8 cellular contexts compared by ENCODE assay signal in genomic region chr3:63911901-63912767, GRCh38. TPM values are rescaled to one million over a fixed set of nuclear protein-coding genes. Genes with fewer than 3 reads are reported as not detected.
DNase-seq lines count a peak whose midpoint lies in the region; ATAC-seq and TF ChIP-seq lines count a peak whose summit lies in the region.

Gene SCAANT1, minus strand, starts transcription at chr3:63912383.

- TF ChIP-seq RAD21 in neural cell (conservative IDR thresholded peaks at IDR 0.05), result no peak

- no peaks in the 10 kb centered on the region for H3K9me2 ChIP-seq in neural cell (ENCODE audit: insufficient read depth, low read length)

- H3K4me3 Mint-ChIP-seq in stimulated activated naive CD8-positive, alpha-beta T cell treated with anti-CD3 and anti-CD28 coated beads, Interleukin-15, Interleukin-2, amounts not matched to agents 100 ng/mL and 50 ng/mL, for 24 hours, result peak within 1 kb of the TSS; percentile 93

- H3K4me1 Mint-ChIP-seq in stimulated activated naive CD8-positive, alpha-beta T cell treated with anti-CD3 and anti-CD28 coated beads, Interleukin-15, Interleukin-2, amounts not matched to agents 100 ng/mL and 50 ng/mL, for 24 hours (ENCODE audit: low read depth), result peaks cover 57% of the 10 kb centered on the region

- no peaks in the 10 kb centered on the region for H3K9me3 Mint-ChIP-seq in stimulated activated naive CD8-positive, alpha-beta T cell treated with anti-CD3 and anti-CD28 coated beads, Interleukin-15, Interleukin-2, amounts not matched to agents 100 ng/mL and 50 ng/mL, for 24 hours

- ATAC-seq in GM21526 (IDR thresholded peaks at IDR 0.05; ENCODE audit: low FRiP score, unreplicated experiment), result peak; percentile 75

- peak within 1 kb of the TSS; percentile 24 for H3K27ac ChIP-seq in neural cell (ENCODE audit: low read length)

- no peaks in the 10 kb centered on the region for H3K9me3 ChIP-seq in neural cell (ENCODE audit: low read length)

- peak within 1 kb of the TSS; percentile 73 for H3K9ac ChIP-seq in neural cell (ENCODE audit: low read length)

- H3K27me3 Mint-ChIP-seq in stimulated activated naive CD8-positive, alpha-beta T cell treated with anti-CD3 and anti-CD28 coated beads, Interleukin-15, Interleukin-2, amounts not matched to agents 100 ng/mL and 50 ng/mL, for 24 hours, result no peaks in the 10 kb centered on the region

- TF ChIP-seq POLR2A in Raji (IDR thresholded peaks at IDR 0.05; ENCODE audit: insufficient read depth, low read depth, low read length), result peak; percentile 6

- H4K20me1 ChIP-seq in neural cell (ENCODE audit: insufficient read depth), result no peaks in the 10 kb centered on the region

- no peaks in the 10 kb centered on the region for H3K36me3 ChIP-seq in neural cell (ENCODE audit: insufficient read depth, low read length)

- H3K36me3 Mint-ChIP-seq in stimulated activated naive CD8-positive, alpha-beta T cell treated with anti-CD3 and anti-CD28 coated beads, Interleukin-15, Interleukin-2, amounts not matched to agents 100 ng/mL and 50 ng/mL, for 24 hours (ENCODE audit: low read depth), result peaks cover 28% of the 10 kb centered on the region

- peak within 1 kb of the TSS; percentile 99 for H3K27ac Mint-ChIP-seq in stimulated activated naive CD8-positive, alpha-beta T cell treated with anti-CD3 and anti-CD28 coated beads, Interleukin-15, Interleukin-2, amounts not matched to agents 100 ng/mL and 50 ng/mL, for 24 hours

- H3K4me2 ChIP-seq in neural cell (ENCODE audit: low read length), result peak within 1 kb of the TSS; percentile 70

- DNase-seq in DMS53 treated with DMSO at 0.1 percent for 48 hours (lab: John Stamatoyannopoulos, UW; ENCODE audit: unreplicated experiment), result peak; percentile 15
- peak; percentile 53 for DNase-seq in HuH-7 (ENCODE audit: low spot score)
- DNase-seq in activated effector memory CD4-positive, alpha-beta T cell treated with anti-CD3 and anti-CD28 coated beads, Interleukin-2, amount 50 U/mL, for 16 hours, result peak; percentile 93
- peak; percentile 89 for DNase-seq in fibroblast of the aortic adventitia (ENCODE audit: low read depth)

- TF ChIP-seq EP300 in neural cell (conservative IDR thresholded peaks at IDR 0.05; ENCODE audit: poor library complexity, severe bottlenecking), result no peak

- TF ChIP-seq CTCF in fibroblast of the aortic adventitia (IDR thresholded peaks at IDR 0.05; ENCODE audit: insufficient read depth, low read length) (no peak), neural cell (IDR thresholded peaks at IDR 0.05; ENCODE audit: poor library complexity, severe bottlenecking) (peak; percentile 29)

- peak within 1 kb of the TSS; percentile 21 for H2AFZ ChIP-seq in neural cell (ENCODE audit: low read depth, low read length)

- H3K79me2 ChIP-seq in neural cell (replicated peaks; ENCODE audit: insufficient read depth, low read length), result peaks cover 10% of the 10 kb centered on the region

- H3K4me3 ChIP-seq in fibroblast of the aortic adventitia (ENCODE audit: low read depth, low read length) (peak within 1 kb of the TSS; percentile 71), neural cell (ENCODE audit: low read length) (peak within 1 kb of the TSS; percentile 86)

- H3K27me3 ChIP-seq in neural cell (ENCODE audit: insufficient read depth, low read depth, low read length), result no peaks in the 10 kb centered on the region

- H3F3A ChIP-seq in neural cell (ENCODE audit: insufficient read depth, low read length, poor library complexity, severe bottlenecking), result peaks cover 4% of the 10 kb centered on the region

TF ChIP-seq in neural cell, 6 proteins besides CTCF, POLR2A, EP300 and RAD21:
- TF ChIP-seq SMC3 (conservative IDR thresholded peaks at IDR 0.05; ENCODE audit: poor library complexity), result no peak
- peak; percentile 37 for TF ChIP-seq POLR2AphosphoS5 (IDR thresholded peaks at IDR 0.05)
- peak; percentile 25 for TF ChIP-seq MXI1 (conservative IDR thresholded peaks at IDR 0.05; ENCODE audit: poor library complexity, severe bottlenecking)
- TF ChIP-seq TAF1 (IDR thresholded peaks at IDR 0.05; ENCODE audit: low read depth), result no peak
- TF ChIP-seq, protein P1, sequence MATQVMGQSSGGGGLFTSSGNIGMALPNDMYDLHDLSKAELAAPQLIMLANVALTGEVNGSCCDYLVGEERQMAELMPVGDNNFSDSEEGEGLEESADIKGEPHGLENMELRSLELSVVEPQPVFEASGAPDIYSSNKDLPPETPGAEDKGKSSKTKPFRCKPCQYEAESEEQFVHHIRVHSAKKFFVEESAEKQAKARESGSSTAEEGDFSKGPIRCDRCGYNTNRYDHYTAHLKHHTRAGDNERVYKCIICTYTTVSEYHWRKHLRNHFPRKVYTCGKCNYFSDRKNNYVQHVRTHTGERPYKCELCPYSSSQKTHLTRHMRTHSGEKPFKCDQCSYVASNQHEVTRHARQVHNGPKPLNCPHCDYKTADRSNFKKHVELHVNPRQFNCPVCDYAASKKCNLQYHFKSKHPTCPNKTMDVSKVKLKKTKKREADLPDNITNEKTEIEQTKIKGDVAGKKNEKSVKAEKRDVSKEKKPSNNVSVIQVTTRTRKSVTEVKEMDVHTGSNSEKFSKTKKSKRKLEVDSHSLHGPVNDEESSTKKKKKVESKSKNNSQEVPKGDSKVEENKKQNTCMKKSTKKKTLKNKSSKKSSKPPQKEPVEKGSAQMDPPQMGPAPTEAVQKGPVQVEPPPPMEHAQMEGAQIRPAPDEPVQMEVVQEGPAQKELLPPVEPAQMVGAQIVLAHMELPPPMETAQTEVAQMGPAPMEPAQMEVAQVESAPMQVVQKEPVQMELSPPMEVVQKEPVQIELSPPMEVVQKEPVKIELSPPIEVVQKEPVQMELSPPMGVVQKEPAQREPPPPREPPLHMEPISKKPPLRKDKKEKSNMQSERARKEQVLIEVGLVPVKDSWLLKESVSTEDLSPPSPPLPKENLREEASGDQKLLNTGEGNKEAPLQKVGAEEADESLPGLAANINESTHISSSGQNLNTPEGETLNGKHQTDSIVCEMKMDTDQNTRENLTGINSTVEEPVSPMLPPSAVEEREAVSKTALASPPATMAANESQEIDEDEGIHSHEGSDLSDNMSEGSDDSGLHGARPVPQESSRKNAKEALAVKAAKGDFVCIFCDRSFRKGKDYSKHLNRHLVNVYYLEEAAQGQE (IDR thresholded peaks at IDR 0.05; ENCODE audit: borderline replicate concordance), result peak; percentile 17
- TF ChIP-seq EZH2 (IDR thresholded peaks at IDR 0.05; ENCODE audit: borderline replicate concordance, insufficient read depth, low read length, poor library complexity, severe bottlenecking), result no peak

RNA-seq across cellular contexts. Expression of gene SCAANT1, which starts in this region (rescaled TPM):
- total RNA-seq in fibroblast of the aortic adventitia (ENCODE audit: low replicate concordance), result not detected in 2 replicates
- not detected in 2 replicates for polyA plus RNA-seq in neural cell
- not detected in 2 replicates for polyA minus RNA-seq in neural cell

Comparison
In these comparisons a context has a peak if more than half of its experiments do, and no peak if none do; other contexts are left out.
1. Peak in every context shown above with its lines: DNase-seq, ATAC-seq, H3K4me3 ChIP-seq and H3K27ac ChIP-seq.
2. Peak in DNase-seq and H3K4me3 ChIP-seq in fibroblast of the aortic adventitia; RNA of the gene not detected or under 1 TPM.
3. DNase-seq: peak in every context shown above with its lines; median percentile 93 in activated effector memory CD4-positive, alpha-beta T cell treated with anti-CD3 and anti-CD28 coated beads, Interleukin-2, amount 50 U/mL, for 16 hours; 89 in fibroblast of the aortic adventitia; 53 in HuH-7; 15 in DMS53 treated with DMSO at 0.1 percent for 48 hours.